19 cellular contexts compared by ENCODE assay signal in the genomic region with DNA sequence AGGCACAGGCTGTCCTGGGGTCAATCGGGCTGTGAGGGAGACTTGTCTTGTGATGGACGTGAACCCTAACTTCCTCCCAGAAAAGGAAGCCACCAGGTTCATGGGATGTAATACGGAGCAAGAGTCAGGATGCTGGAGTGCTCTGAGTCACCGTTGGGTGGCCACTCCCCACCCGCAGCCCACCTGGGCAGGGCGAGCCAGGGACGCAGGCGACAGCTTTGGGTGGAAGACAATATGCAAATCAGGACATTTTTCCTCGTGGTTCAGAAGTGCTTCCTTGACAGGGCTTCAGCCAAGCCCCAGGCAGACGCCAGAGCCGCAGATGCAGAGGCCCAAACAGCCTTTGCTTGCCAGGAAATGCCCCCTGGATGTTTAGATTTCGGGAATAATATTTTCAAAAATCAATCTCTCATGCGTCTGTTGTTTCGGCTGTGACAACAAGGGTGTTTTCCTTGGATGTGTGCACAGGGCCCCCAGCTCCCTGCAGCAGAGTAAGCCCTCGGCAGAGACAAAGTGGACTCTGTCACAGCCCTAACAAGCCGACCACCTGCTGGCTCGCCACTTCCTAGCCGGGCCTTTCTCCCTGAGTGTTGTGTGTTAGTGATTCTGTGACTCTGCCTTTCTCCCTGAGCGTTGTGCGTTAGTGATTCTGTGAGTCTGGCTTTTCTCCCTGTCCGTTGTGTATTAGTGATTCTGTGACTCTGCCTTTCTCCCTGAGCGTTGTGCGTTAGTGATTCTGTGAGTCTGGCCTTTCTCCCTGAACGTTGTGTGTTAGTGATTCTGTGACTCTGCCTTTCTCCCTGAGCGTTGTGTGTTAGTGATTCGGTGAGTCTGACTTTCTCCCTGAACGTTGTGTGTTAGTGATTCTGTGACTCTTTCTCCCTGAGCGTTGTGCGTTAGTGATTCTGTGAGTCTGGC. TPM values are rescaled to one million over a fixed set of nuclear protein-coding genes. Genes with fewer than 3 reads are reported as not detected.
DNase-seq lines count a peak whose midpoint lies in the region; ATAC-seq and TF ChIP-seq lines count a peak whose summit lies in the region.
"Had no signal": no experiment of that assay in that cellular context is flagged by ENCODE, and none has a peak within 500 bp of the region (broad histone marks: within the 10 kb centered on the region; RNA-seq: fewer than 3 reads in every experiment).

No MANE protein-coding gene starts in this region.

- no peak overlapping the region for H2BK120ac ChIP-seq in IMR-90 (ENCODE audit: low read depth, low read length)

- H3K27me3 Mint-ChIP-seq in brain (peaks cover 12% of the 10 kb centered on the region), progenitor cell of endocrine pancreas (peaks cover 36% of the 10 kb centered on the region)

- BruUV-seq in IMR-90 (replicated peaks; lab: Mats Ljungman, UMichigan): no TSS peak

- CTCF ChIA-PET in IMR-90 (lab: Yijun Ruan, JAX): no interaction called here

- no peak overlapping the region for H3K9ac ChIP-seq in IMR-90 (ENCODE audit: low read depth, low read length)
- H3K9ac ChIP-seq: BLaER1 treated with 17β-estradiol and CSF1 and Interleukin-3, amounts not matched to agents 10 nM and 100 nM had no signal

- H2BK15ac ChIP-seq in IMR-90 (ENCODE audit: low read depth, low read length): no peak overlapping the region

- no peak overlapping the region for H3K14ac ChIP-seq in IMR-90 (replicated peaks; ENCODE audit: low read depth, low read length)

- peak overlapping the region in 1 of 5 experiments; percentile 10 for H3K4me3 Mint-ChIP-seq in brain
- peak overlapping the region; percentile 1 for H3K4me3 Mint-ChIP-seq in progenitor cell of endocrine pancreas (ENCODE audit: low read depth)
- H3K4me3 Mint-ChIP-seq: T-helper 17 cell had no signal

- 26% methylated on average over 5 of the region's 29 CpGs; no CpG with 5 or more reads in 1 of the 2 experiments for WGBS in IMR-90 (ENCODE audit: extremely low coverage in 2 of 2, insufficient read length in 1 of 2), 2 experiments

- ATAC-seq in IMR-90 (ENCODE audit: low read depth): no peak
- ATAC-seq in HG03097 (IDR thresholded peaks at IDR 0.05; ENCODE audit: low FRiP score, unreplicated experiment): no peak
- ATAC-seq: PC-3, T-helper 17 cell had no signal

- no peak overlapping the region for H4K5ac ChIP-seq in IMR-90 (ENCODE audit: low read depth, low read length)

- H3K36me3 Mint-ChIP-seq in brain (no peaks in the 10 kb centered on the region), progenitor cell of endocrine pancreas (ENCODE audit: insufficient read depth) (no peaks in the 10 kb centered on the region)

- no peak overlapping the region for H2BK20ac ChIP-seq in IMR-90 (ENCODE audit: low read depth, low read length)

- intact Hi-C loops in IMR-90 (cut with micrococcal nuclease): no loop called here

- DNase-seq in NCI-H345 (lab: John Stamatoyannopoulos, UW): peak; percentile 52
- no peak for DNase-seq in NCI-H345 treated with DMSO at 0.1 percent for 48 hours (lab: John Stamatoyannopoulos, UW; ENCODE audit: unreplicated experiment)
- DNase-seq in IMR-90: no peak
- DNase-seq in progenitor cell of endocrine pancreas (ENCODE audit: low spot score, unreplicated experiment): no peak
- no peak for DNase-seq in activated T-cell treated with anti-CD3 and anti-CD28 coated beads, Interleukin-2, amount 50 U/mL, for 48 hours
- no peak for DNase-seq in kidney tubule cell (ENCODE audit: low spot score)
- DNase-seq: activated CD4-positive, alpha-beta T cell treated with anti-CD3 and anti-CD28 coated beads, Interleukin-2, amount 50 U/mL, for 4 hours; activated CD8-positive, alpha-beta memory T cell treated with anti-CD3 and anti-CD28 coated beads, Interleukin-2, amount 50 U/mL, for 48 hours; activated effector memory CD4-positive, alpha-beta T cell treated with Interleukin-2 at 50 U/mL for 16 hours; dermis blood vessel endothelial cell; GDM1; NCI-H1105; NCI-H2171; PC-3; sigmoid colon had no signal

- POLR2A ChIA-PET in IMR-90 (lab: Charles Lee; ENCODE audit: unreplicated experiment): no interaction called here

- no peak overlapping the region for H2AK9ac ChIP-seq in IMR-90 (replicated peaks; ENCODE audit: low read depth, low read length, poor library complexity)

- H3K36me3 ChIP-seq in IMR-90 (ENCODE audit: control insufficient read depth, insufficient read depth, low read length): no peaks in the 10 kb centered on the region
- H3K36me3 ChIP-seq: BLaER1 treated with 17β-estradiol and CSF1 and Interleukin-3, amounts not matched to agents 10 nM and 100 nM; sigmoid colon had no signal

- H3K79me1 ChIP-seq in IMR-90 (ENCODE audit: low read depth in 1 of 2, low read length in 2 of 2): no peaks in the 10 kb centered on the region

- no peaks in the 10 kb centered on the region for H3K9me1 ChIP-seq in IMR-90 (ENCODE audit: insufficient read depth, low read length)

- H3K4me1 Mint-ChIP-seq in brain (peaks cover 47% of the 10 kb centered on the region), progenitor cell of endocrine pancreas (ENCODE audit: low read depth) (peaks cover 24% of the 10 kb centered on the region)

- dilution Hi-C loops in IMR-90 (cut with HindIII; ENCODE audit: low sequenced_read_pairs, unreplicated experiment): no loop called here

- H4K91ac ChIP-seq in IMR-90 (ENCODE audit: insufficient read depth, low read depth, low read length): no peak overlapping the region

- H3K9me3 Mint-ChIP-seq in brain (peaks cover 0 to 3% (median 0%) of the 10 kb centered on the region in 5 experiments), progenitor cell of endocrine pancreas (ENCODE audit: low read depth) (no peaks in the 10 kb centered on the region)

- no peaks in the 10 kb centered on the region; the same call in 1 of the 2 replicates for H3K4me1 ChIP-seq in IMR-90 (ENCODE audit: control insufficient read depth, insufficient read depth, low read length)
- H3K4me1 ChIP-seq: sigmoid colon had no signal

- no peak overlapping the region for H2BK5ac ChIP-seq in IMR-90 (ENCODE audit: low read depth, low read length, poor library complexity, severe bottlenecking)

- peak overlapping the region; percentile 61 for H2AFZ ChIP-seq in IMR-90 (replicated peaks; ENCODE audit: low read length, poor library complexity)

- peak overlapping the region in 4 of 5 experiments; percentile 0 to 85 (median 30) for H3K27ac Mint-ChIP-seq in brain
- H3K27ac Mint-ChIP-seq in progenitor cell of endocrine pancreas: peak overlapping the region; percentile 78
- H3K27ac Mint-ChIP-seq: T-helper 17 cell had no signal

- H3K23ac ChIP-seq in IMR-90 (ENCODE audit: low read depth, low read length): no peak overlapping the region

- TF ChIP-seq POLR2A in IMR-90 (IDR thresholded peaks at IDR 0.05; ENCODE audit: low read depth, low read length): no peak

- H3K27me3 ChIP-seq in IMR-90 (ENCODE audit: control insufficient read depth, insufficient read depth, low read length): peaks cover 70% of the 10 kb centered on the region

- H3K56ac ChIP-seq in IMR-90 (ENCODE audit: extremely low read depth, insufficient read depth, low read length): no peak overlapping the region

- no peak overlapping the region for H3K4me2 ChIP-seq in IMR-90 (ENCODE audit: low read depth, low read length)

- no peak overlapping the region for H3K27ac ChIP-seq in IMR-90 (ENCODE audit: insufficient read depth, low read length)
- H3K27ac ChIP-seq: BLaER1 treated with 17β-estradiol and CSF1 and Interleukin-3, amounts not matched to agents 10 nM and 100 nM; sigmoid colon had no signal

- no peak overlapping the region for H3K18ac ChIP-seq in IMR-90 (ENCODE audit: low read depth, low read length)

- H2AK5ac ChIP-seq in IMR-90 (ENCODE audit: low read depth, low read length): no peak overlapping the region

- no peak overlapping the region for H4K8ac ChIP-seq in IMR-90 (ENCODE audit: low read depth in 2 of 2, low read length in 2 of 2)

- no peak for TF ChIP-seq RAD21 in IMR-90 (IDR thresholded peaks at IDR 0.05; ENCODE audit: low read length)

- in situ Hi-C loops in IMR-90 (cut with MboI; ENCODE audit: low sequenced_read_pairs): no loop called here

- H3K4me3 ChIP-seq in IMR-90 (ENCODE audit: insufficient read depth, low read depth, low read length): no peak overlapping the region
- H3K4me3 ChIP-seq: BLaER1 treated with 17β-estradiol and CSF1 and Interleukin-3, amounts not matched to agents 10 nM and 100 nM; sigmoid colon had no signal

- no peak overlapping the region for H3K4ac ChIP-seq in IMR-90 (ENCODE audit: low read depth, low read length)

- H3K9me3 ChIP-seq in IMR-90 (ENCODE audit: control insufficient read depth, insufficient read depth, low read length): no peaks in the 10 kb centered on the region
- H3K9me3 ChIP-seq: BLaER1 treated with 17β-estradiol and CSF1 and Interleukin-3, amounts not matched to agents 10 nM and 100 nM; sigmoid colon had no signal

- H4K20me1 ChIP-seq in IMR-90 (ENCODE audit: insufficient read depth, low read length): no peaks in the 10 kb centered on the region

- no peak for TF ChIP-seq CTCF in IMR-90 (conservative IDR thresholded peaks at IDR 0.05; ENCODE audit: low read depth, low read length)
- TF ChIP-seq CTCF in brain (conservative IDR thresholded peaks at IDR 0.05): no peak
- no peak for TF ChIP-seq CTCF in progenitor cell of endocrine pancreas (IDR thresholded peaks at IDR 0.05; ENCODE audit: unreplicated experiment)

TF ChIP-seq in IMR-90, 13 proteins besides CTCF, POLR2A, EP300 and RAD21 (continues in another document):
- no peak for TF ChIP-seq MAZ (IDR thresholded peaks at IDR 0.05; ENCODE audit: borderline replicate concordance, low read depth, low read length)
- no peak for TF ChIP-seq FOS (IDR thresholded peaks at IDR 0.05; ENCODE audit: low read depth, low read length)
- no peak for TF ChIP-seq RCOR1 (IDR thresholded peaks at IDR 0.05; ENCODE audit: insufficient replicate concordance, low read length)
- TF ChIP-seq SMC3 (IDR thresholded peaks at IDR 0.05; ENCODE audit: low read depth, low read length): no peak
- TF ChIP-seq MAFK (IDR thresholded peaks at IDR 0.05; ENCODE audit: low read depth, low read length): no peak
- TF ChIP-seq CHD1 (IDR thresholded peaks at IDR 0.05; ENCODE audit: low read depth, low read length): no peak
- no peak for TF ChIP-seq RFX5 (IDR thresholded peaks at IDR 0.05; ENCODE audit: low read depth, low read length)
- no peak for TF ChIP-seq USF2 (IDR thresholded peaks at IDR 0.05; ENCODE audit: low read depth, low read length)

RNA-seq across cellular contexts. Expression of gene SLC9A3, which starts 11.8 kb away (rescaled TPM):
- total RNA-seq in IMR-90 (2012; rRNA removed): 0.56 and 0.72 TPM in 2 replicates
- 1.3 and 1.5 TPM in 2 replicates for polyA plus RNA-seq in IMR-90 (2012; rRNA removed)
- polyA plus RNA-seq in IMR-90 (2012; cell fraction: cytosol; rRNA removed): 1.0 and 1.8 TPM in 2 replicates
- polyA plus RNA-seq in IMR-90 (2012; cell fraction: nucleus; rRNA removed; ENCODE audit: low replicate concordance): 2.0 and 2.3 TPM in 2 replicates
- 19.5 TPM for polyA plus RNA-seq in brain (ENCODE audit: insufficient read depth, low read depth, low replicate concordance)
- total RNA-seq in progenitor cell of endocrine pancreas: 1.6 and 1.7 TPM in 2 replicates
